In the genomic region with DNA sequence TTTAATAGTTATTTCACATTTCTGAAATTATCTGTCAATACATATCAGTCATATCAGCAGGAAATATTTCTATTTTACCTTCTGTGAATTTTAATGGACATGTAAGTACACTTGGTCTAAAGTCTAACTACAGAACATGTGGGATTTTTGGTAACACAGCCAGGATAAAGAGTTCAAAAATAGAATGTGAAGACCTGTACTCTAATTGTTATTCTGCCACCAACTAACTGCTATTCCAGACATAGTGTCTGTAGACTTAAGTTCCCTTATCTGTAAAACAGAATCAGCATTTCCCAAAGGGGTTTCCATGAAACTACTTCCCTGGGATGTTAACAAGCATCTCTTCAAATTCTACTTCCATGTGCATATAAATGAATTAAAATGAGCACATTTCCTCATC, we compare ENCODE assay signal across 20 cellular contexts.
A peak's percentile ranks its signal among the peaks of the same experiment; 100 is the strongest.
DNase-seq lines count a peak whose midpoint lies in the region; ATAC-seq, FAIRE-seq and TF ChIP-seq lines count a peak whose summit lies in the region.
"Had no signal": no experiment of that assay in that cellular context is flagged by ENCODE, and none has a peak within 500 bp of the region (broad histone marks: within the 10 kb centered on the region; RNA-seq: fewer than 3 reads in every experiment).

No MANE protein-coding gene starts in this region.

- no peaks in the 10 kb centered on the region for H4K20me1 ChIP-seq in GM12878 (ENCODE audit: control insufficient read depth, insufficient read depth)
- H4K20me1 ChIP-seq: BLaER1 treated with 17β-estradiol and CSF1 and Interleukin-3, amounts not matched to agents 10 nM and 100 nM had no signal

- ATAC-seq in Right ventricle myocardium inferior: peak; percentile 10
- ATAC-seq in left ventricle myocardium superior: no peak
- ATAC-seq in GM12878: no peak
- no peak for ATAC-seq in left colon
- ATAC-seq: HepG2 had no signal

- TF ChIP-seq POLR2A in GM12878 (IDR thresholded peaks at IDR 0.05; ENCODE audit: low read depth, low read length): no peak

- H3K9me3 ChIP-seq in GM12878 (replicated peaks; ENCODE audit: control insufficient read depth, insufficient read depth, low read length) (no peaks in the 10 kb centered on the region), skeletal muscle satellite cell (replicated peaks; ENCODE audit: low read length) (no peaks in the 10 kb centered on the region)

- CTCF ChIA-PET in GM12878 (lab: Yijun Ruan, JAX): no interaction called here

- in situ Hi-C loops in GM12878 (cut with MboI): no loop called here

- H3K9ac ChIP-seq in GM12878 (ENCODE audit: control insufficient read depth, insufficient read depth, low read length) (no peak overlapping the region), skeletal muscle satellite cell (ENCODE audit: low read depth, low read length) (no peak overlapping the region)
- H3K9ac ChIP-seq: BLaER1 treated with 17β-estradiol and CSF1 and Interleukin-3, amounts not matched to agents 10 nM and 100 nM had no signal

- intact Hi-C loops in Right ventricle myocardium inferior (cut with DNase I) (no loop called here), left ventricle myocardium superior (cut with micrococcal nuclease) (no loop called here), GM12878 (cut with micrococcal nuclease; ENCODE audit: unreplicated experiment) (no loop called here), left colon (cut with DNase I, micrococcal nuclease) (no loop called here)

- no peak for DNase-seq in Right ventricle myocardium inferior (ENCODE audit: missing footprints)
- no peak for DNase-seq in left ventricle myocardium superior
- DNase-seq in GM12878 (ENCODE audit: low read depth, low spot score): no peak
- peak; percentile 0 for DNase-seq in fibroblast of the aortic adventitia (ENCODE audit: low read depth)
- DNase-seq in cerebellar cortex (ENCODE audit: low spot score): no peak
- no peak for DNase-seq in left colon
- no peak for DNase-seq in NCI-H2196 treated with DMSO at 0.1 percent for 48 hours (lab: John Stamatoyannopoulos, UW; ENCODE audit: unreplicated experiment)
- DNase-seq: 8988T; ACHN; Calu3; CD4-positive, alpha-beta T cell; DMS 273 treated with DMSO at 0.1 percent for 48 hours; HCEC 1CT; HFFc6 had no signal

- SMC1A ChIA-PET in GM12878 (lab: Charles Lee; ENCODE audit: uncharacterized antibody, unreplicated experiment): no interaction called here

- no TSS peak for BruUV-seq in GM12878 (replicated peaks; lab: Mats Ljungman, UMichigan)

- no peaks in the 10 kb centered on the region for H3K79me2 ChIP-seq in GM12878 (ENCODE audit: control insufficient read depth, insufficient read depth, low read length)

- no peaks in the 10 kb centered on the region for H3K36me3 ChIP-seq in GM12878 (ENCODE audit: control insufficient read depth in 2 of 2, insufficient read depth in 2 of 2, low read length in 1 of 2)
- no peaks in the 10 kb centered on the region for H3K36me3 ChIP-seq in skeletal muscle satellite cell (ENCODE audit: insufficient read depth, low read length)
- H3K36me3 ChIP-seq: BLaER1 treated with 17β-estradiol and CSF1 and Interleukin-3, amounts not matched to agents 10 nM and 100 nM had no signal

- H3K4me2 ChIP-seq in GM12878 (ENCODE audit: control insufficient read depth, insufficient read depth) (no peak overlapping the region), skeletal muscle satellite cell (ENCODE audit: low read length) (peak overlapping the region; percentile 47)
- H3K4me2 ChIP-seq: BLaER1 treated with 17β-estradiol and CSF1 and Interleukin-3, amounts not matched to agents 10 nM and 100 nM had no signal

- H3K4me3 ChIP-seq in GM12878: no peak overlapping the region
- no peak overlapping the region for H3K4me3 ChIP-seq in fibroblast of the aortic adventitia (ENCODE audit: low read depth, low read length)
- no peak overlapping the region for H3K4me3 ChIP-seq in skeletal muscle satellite cell (ENCODE audit: low read length)
- H3K4me3 ChIP-seq: BLaER1 treated with 17β-estradiol and CSF1 and Interleukin-3, amounts not matched to agents 10 nM and 100 nM had no signal

- H3K4me1 ChIP-seq in GM12878 (ENCODE audit: control insufficient read depth, insufficient read depth, low read length) (no peaks in the 10 kb centered on the region), skeletal muscle satellite cell (ENCODE audit: control insufficient read depth, insufficient read depth, low read length) (no peaks in the 10 kb centered on the region)
- H3K4me1 ChIP-seq: BLaER1 treated with 17β-estradiol and CSF1 and Interleukin-3, amounts not matched to agents 10 nM and 100 nM had no signal

- peak; percentile 49 for FAIRE-seq in GM12878 (lab: Jason Lieb, UNC)
- FAIRE-seq: GM18507, H1, HepG2, HTR-8/SVneo had no signal

- no peak for TF ChIP-seq RAD21 in GM12878 (IDR thresholded peaks at IDR 0.05; ENCODE audit: insufficient read depth, low read depth, low read length)

- POLR2A ChIA-PET in GM12878 (lab: Charles Lee): no interaction called here

- no peak for TF ChIP-seq CTCF in GM12878 (IDR thresholded peaks at IDR 0.05 in 2 of 3, conservative IDR thresholded peaks at IDR 0.05 in 1 of 3; ENCODE audit: control insufficient read depth in 2 of 3, extremely low read depth in 1 of 3, insufficient read depth in 1 of 3, low read depth in 3 of 3, low read length in 3 of 3)
- TF ChIP-seq CTCF in fibroblast of the aortic adventitia (IDR thresholded peaks at IDR 0.05; ENCODE audit: insufficient read depth, low read length): no peak

- no peak for TF ChIP-seq EP300 in GM12878 (IDR thresholded peaks at IDR 0.05; ENCODE audit: borderline replicate concordance in 1 of 2, control insufficient read depth in 1 of 2, low read depth in 2 of 2, low read length in 2 of 2)

- RAD21 ChIA-PET in GM12878 (lab: Charles Lee; ENCODE audit: unreplicated experiment): no interaction called here

- no peak overlapping the region for H2AFZ ChIP-seq in GM12878 (ENCODE audit: control insufficient read depth, low read depth, low read length)

- H3K27ac ChIP-seq in GM12878 (ENCODE audit: control insufficient read depth, insufficient read depth): no peak overlapping the region
- H3K27ac ChIP-seq: BLaER1 treated with 17β-estradiol and CSF1 and Interleukin-3, amounts not matched to agents 10 nM and 100 nM had no signal

- H3K27me3 ChIP-seq in GM12878 (replicated peaks in 1 of 2; ENCODE audit: control insufficient read depth in 2 of 2, insufficient read depth in 2 of 2, low read length in 1 of 2) (no peaks in the 10 kb centered on the region), skeletal muscle satellite cell (ENCODE audit: control insufficient read depth, insufficient read depth, low read length) (no peaks in the 10 kb centered on the region)
- H3K27me3 ChIP-seq: BLaER1 treated with 17β-estradiol and CSF1 and Interleukin-3, amounts not matched to agents 10 nM and 100 nM had no signal

TF ChIP-seq in GM12878, 131 proteins besides CTCF, POLR2A, EP300 and RAD21 (continues in another document):
- no peak for TF ChIP-seq NRF1 (conservative IDR thresholded peaks at IDR 0.05; ENCODE audit: low read depth, low read length)
- no peak for TF ChIP-seq ZNF274 (IDR thresholded peaks at IDR 0.05; ENCODE audit: insufficient read depth, insufficient read length)
- no peak for TF ChIP-seq BMI1 (IDR thresholded peaks at IDR 0.05; ENCODE audit: borderline replicate concordance)
- TF ChIP-seq EGR1 (IDR thresholded peaks at IDR 0.05; ENCODE audit: borderline replicate concordance in 1 of 2, low read depth in 2 of 2, low read length in 2 of 2): no peak
- no peak for TF ChIP-seq ZNF207 (IDR thresholded peaks at IDR 0.05; ENCODE audit: borderline replicate concordance)
- TF ChIP-seq FOS (IDR thresholded peaks at IDR 0.05; ENCODE audit: borderline replicate concordance, extremely low read depth, insufficient read length): no peak
- no peak for TF ChIP-seq SRF (IDR thresholded peaks at IDR 0.05; ENCODE audit: low read depth in 2 of 2, low read length in 2 of 2)
- TF ChIP-seq, protein P1, sequence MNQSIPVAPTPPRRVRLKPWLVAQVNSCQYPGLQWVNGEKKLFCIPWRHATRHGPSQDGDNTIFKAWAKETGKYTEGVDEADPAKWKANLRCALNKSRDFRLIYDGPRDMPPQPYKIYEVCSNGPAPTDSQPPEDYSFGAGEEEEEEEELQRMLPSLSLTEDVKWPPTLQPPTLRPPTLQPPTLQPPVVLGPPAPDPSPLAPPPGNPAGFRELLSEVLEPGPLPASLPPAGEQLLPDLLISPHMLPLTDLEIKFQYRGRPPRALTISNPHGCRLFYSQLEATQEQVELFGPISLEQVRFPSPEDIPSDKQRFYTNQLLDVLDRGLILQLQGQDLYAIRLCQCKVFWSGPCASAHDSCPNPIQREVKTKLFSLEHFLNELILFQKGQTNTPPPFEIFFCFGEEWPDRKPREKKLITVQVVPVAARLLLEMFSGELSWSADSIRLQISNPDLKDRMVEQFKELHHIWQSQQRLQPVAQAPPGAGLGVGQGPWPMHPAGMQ (IDR thresholded peaks at IDR 0.05; ENCODE audit: borderline replicate concordance): no peak
- TF ChIP-seq TBL1XR1 (IDR thresholded peaks at IDR 0.05; ENCODE audit: low read depth, low read length): no peak
- TF ChIP-seq, protein P2, sequence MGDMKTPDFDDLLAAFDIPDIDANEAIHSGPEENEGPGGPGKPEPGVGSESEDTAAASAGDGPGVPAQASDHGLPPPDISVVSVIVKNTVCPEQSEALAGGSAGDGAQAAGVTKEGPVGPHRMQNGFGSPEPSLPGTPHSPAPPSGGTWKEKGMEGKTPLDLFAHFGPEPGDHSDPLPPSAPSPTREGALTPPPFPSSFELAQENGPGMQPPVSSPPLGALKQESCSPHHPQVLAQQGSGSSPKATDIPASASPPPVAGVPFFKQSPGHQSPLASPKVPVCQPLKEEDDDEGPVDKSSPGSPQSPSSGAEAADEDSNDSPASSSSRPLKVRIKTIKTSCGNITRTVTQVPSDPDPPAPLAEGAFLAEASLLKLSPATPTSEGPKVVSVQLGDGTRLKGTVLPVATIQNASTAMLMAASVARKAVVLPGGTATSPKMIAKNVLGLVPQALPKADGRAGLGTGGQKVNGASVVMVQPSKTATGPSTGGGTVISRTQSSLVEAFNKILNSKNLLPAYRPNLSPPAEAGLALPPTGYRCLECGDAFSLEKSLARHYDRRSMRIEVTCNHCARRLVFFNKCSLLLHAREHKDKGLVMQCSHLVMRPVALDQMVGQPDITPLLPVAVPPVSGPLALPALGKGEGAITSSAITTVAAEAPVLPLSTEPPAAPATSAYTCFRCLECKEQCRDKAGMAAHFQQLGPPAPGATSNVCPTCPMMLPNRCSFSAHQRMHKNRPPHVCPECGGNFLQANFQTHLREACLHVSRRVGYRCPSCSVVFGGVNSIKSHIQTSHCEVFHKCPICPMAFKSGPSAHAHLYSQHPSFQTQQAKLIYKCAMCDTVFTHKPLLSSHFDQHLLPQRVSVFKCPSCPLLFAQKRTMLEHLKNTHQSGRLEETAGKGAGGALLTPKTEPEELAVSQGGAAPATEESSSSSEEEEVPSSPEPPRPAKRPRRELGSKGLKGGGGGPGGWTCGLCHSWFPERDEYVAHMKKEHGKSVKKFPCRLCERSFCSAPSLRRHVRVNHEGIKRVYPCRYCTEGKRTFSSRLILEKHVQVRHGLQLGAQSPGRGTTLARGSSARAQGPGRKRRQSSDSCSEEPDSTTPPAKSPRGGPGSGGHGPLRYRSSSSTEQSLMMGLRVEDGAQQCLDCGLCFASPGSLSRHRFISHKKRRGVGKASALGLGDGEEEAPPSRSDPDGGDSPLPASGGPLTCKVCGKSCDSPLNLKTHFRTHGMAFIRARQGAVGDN (IDR thresholded peaks at IDR 0.05): no peak
